ENCODE assay signal across 8 cellular contexts in genomic region chr1:200410566-200410878, GRCh38. TPM values are rescaled to one million over a fixed set of nuclear protein-coding genes. Genes with fewer than 3 reads are reported as not detected.
DNase-seq lines count a peak whose midpoint lies in the region; ATAC-seq and TF ChIP-seq lines count a peak whose summit lies in the region.

No MANE protein-coding gene starts in this region.

- peaks cover 14% of the 10 kb centered on the region for H3K4me1 ChIP-seq in mucosa of stomach (ENCODE audit: control insufficient read depth, insufficient read depth, low read length)

- peak overlapping the region; percentile 96 for H3K27ac Mint-ChIP-seq in chondrocyte (ENCODE audit: unreplicated experiment)

- ATAC-seq in HG02870 (IDR thresholded peaks at IDR 0.05; ENCODE audit: unreplicated experiment) (peak; percentile 10), omental fat pad (ENCODE audit: low FRiP score) (no peak)

- DNase-seq in DMS153 (lab: John Stamatoyannopoulos, UW) (peak; percentile 81), NCI-H748 (lab: John Stamatoyannopoulos, UW; ENCODE audit: unreplicated experiment) (peak; percentile 76), chondrocyte (ENCODE audit: low spot score) (no peak), A172 (ENCODE audit: low spot score) (no peak), DMS114 treated with DMSO at 0.1 percent for 48 hours (lab: John Stamatoyannopoulos, UW; ENCODE audit: unreplicated experiment) (no peak), omental fat pad (ENCODE audit: low spot score) (no peak)

- H3K4me3 Mint-ChIP-seq in chondrocyte (ENCODE audit: unreplicated experiment): peak overlapping the region; percentile 86

- H3K4me3 ChIP-seq in mucosa of stomach (ENCODE audit: low read length): peak overlapping the region; percentile 98

- TF ChIP-seq CTCF in chondrocyte (IDR thresholded peaks at IDR 0.05) (no peak), omental fat pad (IDR thresholded peaks at IDR 0.05) (no peak)

- peaks cover 22% of the 10 kb centered on the region for H3K9me3 Mint-ChIP-seq in chondrocyte (ENCODE audit: low read depth)

- H3K27me3 ChIP-seq in mucosa of stomach (ENCODE audit: control insufficient read depth, insufficient read depth, low read length): no peaks in the 10 kb centered on the region

- H3K9ac ChIP-seq in mucosa of stomach (ENCODE audit: low read length): peak overlapping the region; percentile 79

- peaks cover 52% of the 10 kb centered on the region for H3K4me1 Mint-ChIP-seq in chondrocyte (ENCODE audit: low read depth)

- no peaks in the 10 kb centered on the region for H3K27me3 Mint-ChIP-seq in chondrocyte (ENCODE audit: low read depth)

- no peaks in the 10 kb centered on the region for H3K36me3 ChIP-seq in mucosa of stomach (ENCODE audit: control insufficient read depth, insufficient read depth, low read length)

- H3K9me3 ChIP-seq in mucosa of stomach (ENCODE audit: control insufficient read depth, low read length): no peaks in the 10 kb centered on the region

- H3K36me3 Mint-ChIP-seq in chondrocyte (ENCODE audit: low read depth): peaks cover 34% of the 10 kb centered on the region

RNA-seq across cellular contexts. Expression of gene ZNF281, which starts 0.7 kb away (rescaled TPM):
- total RNA-seq in chondrocyte (34.2 to 37.3 TPM (median 34.9 TPM) in 3 replicates), omental fat pad (10 to 100 TPM; 13.0 to 18.7 (median 15.6) TPM)
- total RNA-seq in A172 (2014; rRNA removed; shearing (Covaris generic)): 17.1 and 19.1 TPM in 2 replicates

Comparison
In these comparisons a context has a peak if more than half of its experiments do, and no peak if none do; other contexts are left out.
1. DNase-seq: peak in DMS153 (single experiment) and NCI-H748 (single experiment); none in chondrocyte (single experiment), A172 (single experiment), DMS114 treated with DMSO at 0.1 percent for 48 hours (single experiment) and omental fat pad (single experiment).